ENCODE assay signal across 1 cellular context in the genomic region with DNA sequence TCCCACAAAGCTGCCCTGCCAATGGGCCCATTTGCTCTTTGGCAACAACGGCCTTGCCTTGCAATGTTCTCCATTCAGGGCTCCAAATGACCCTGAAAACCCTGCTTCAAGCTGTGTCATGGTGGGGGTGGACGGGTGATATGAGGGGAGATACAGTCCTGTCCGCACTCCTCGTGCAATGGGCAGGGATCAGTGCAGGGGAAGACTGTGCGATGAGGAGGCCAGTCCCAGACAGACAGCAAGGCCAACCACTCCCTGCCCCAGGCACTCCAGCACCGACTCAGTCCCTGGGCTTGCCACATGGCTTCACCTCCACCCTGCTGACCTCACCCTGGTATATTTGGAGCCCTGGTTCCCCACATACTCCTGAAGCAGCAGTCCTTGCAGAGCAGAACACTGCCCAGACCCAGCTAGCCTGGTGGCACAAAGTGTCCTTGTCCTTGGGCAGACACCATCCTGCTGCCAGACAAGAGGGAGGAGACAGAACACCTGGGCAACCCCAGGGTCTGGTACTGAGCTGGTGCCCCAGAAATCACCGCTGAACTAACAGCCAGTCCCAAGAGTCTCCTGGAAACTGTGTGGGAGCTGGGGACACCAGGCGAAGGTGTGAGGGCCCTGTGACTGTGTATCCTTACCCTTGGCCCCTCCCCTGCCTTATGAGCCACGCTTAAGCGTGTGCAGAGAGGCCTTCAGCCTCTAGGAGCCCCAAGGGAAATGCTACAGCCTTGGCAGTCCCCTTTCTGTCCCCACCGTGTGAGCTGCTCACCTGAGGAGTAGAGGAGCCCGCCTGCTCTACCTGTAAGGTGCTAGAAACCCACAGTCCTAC.
A peak's percentile ranks its signal among the peaks of the same experiment; 100 is the strongest.
TF ChIP-seq lines count a peak whose summit lies in the region.

No MANE protein-coding gene starts in this region.

TF ChIP-seq in K562, 482 proteins besides CTCF, POLR2A, EP300 and RAD21 (continues in another document):
- TF ChIP-seq PML (IDR thresholded peaks at IDR 0.05; ENCODE audit: low read length) (no peak), TBP (optimal IDR thresholded peaks at IDR 0.05; ENCODE audit: low read depth, low read length) (peak; percentile 38), MTA3 (IDR thresholded peaks at IDR 0.05; ENCODE audit: borderline replicate concordance) (peak; percentile 46; the same call in 1 of the 2 replicates), CHD2 (IDR thresholded peaks at IDR 0.05; ENCODE audit: low read depth, low read length) (no peak), KLF10 (CRISPR knock-in tag; IDR thresholded peaks at IDR 0.05) (no peak), NCOA2 (IDR thresholded peaks at IDR 0.05; ENCODE audit: partially characterized antibody in 2 of 2) (no peak), ZNF75A (CRISPR knock-in tag; IDR thresholded peaks at IDR 0.05) (no peak), L3MBTL2 (IDR thresholded peaks at IDR 0.05) (peak; percentile 76; the same call in 1 of the 2 replicates), BHLHE40 (IDR thresholded peaks at IDR 0.05; ENCODE audit: low read length) (peak; percentile 76), POLR2B (IDR thresholded peaks at IDR 0.05; ENCODE audit: low read depth, partially characterized antibody) (no peak), MED1 (CRISPR knock-in tag; IDR thresholded peaks at IDR 0.05; ENCODE audit: borderline replicate concordance) (no peak), MAZ (CRISPR knock-in tag; conservative IDR thresholded peaks at IDR 0.05 in 1 of 2, IDR thresholded peaks at IDR 0.05 in 1 of 2) (no peak), GATA2 (CRISPR knock-in tag; IDR thresholded peaks at IDR 0.05) (peak; percentile 65; the same call in 1 of the 2 replicates), ZNF445 (CRISPR knock-in tag; IDR thresholded peaks at IDR 0.05; ENCODE audit: low read depth) (no peak), ZNF24 (IDR thresholded peaks at IDR 0.05) (no peak), CCNT2 (IDR thresholded peaks at IDR 0.05; ENCODE audit: borderline replicate concordance, extremely low read depth, insufficient read length, low read depth, low read length) (no peak), RFX1 (IDR thresholded peaks at IDR 0.05) (no peak), ZEB2 (IDR thresholded peaks at IDR 0.05) (no peak), FOXA1 (IDR thresholded peaks at IDR 0.05; ENCODE audit: borderline replicate concordance) (no peak), NR4A1 (CRISPR knock-in tag; IDR thresholded peaks at IDR 0.05) (no peak), NR4A1 (tag; IDR thresholded peaks at IDR 0.05) (no peak), ZNF232 (CRISPR knock-in tag; IDR thresholded peaks at IDR 0.05) (no peak), ZNF12 (CRISPR knock-in tag; IDR thresholded peaks at IDR 0.05) (peak; percentile 73; the same call in 1 of the 2 replicates), NFYB (IDR thresholded peaks at IDR 0.05; ENCODE audit: extremely low read depth, insufficient read length) (peak; percentile 32), CREM (IDR thresholded peaks at IDR 0.05; ENCODE audit: low read depth) (peak; percentile 44), ZKSCAN3 (CRISPR knock-in tag; IDR thresholded peaks at IDR 0.05) (no peak), ZNF583 (CRISPR knock-in tag; IDR thresholded peaks at IDR 0.05) (no peak), ESRRA (IDR thresholded peaks at IDR 0.05; ENCODE audit: borderline replicate concordance, low read depth) (peak; percentile 42; the same call in 1 of the 2 replicates), RNF2 (IDR thresholded peaks at IDR 0.05) (peak; percentile 72), MAFG (tag; conservative IDR thresholded peaks at IDR 0.05) (peak; percentile 76), RCOR1 (IDR thresholded peaks at IDR 0.05; ENCODE audit: borderline replicate concordance in 1 of 2, low read depth in 2 of 2, low read length in 2 of 2) (0 out of 4 replicates have a peak, but pooled peaks of 1 of the 2 experiments have one; percentile 3), ARID1B (IDR thresholded peaks at IDR 0.05) (peak; percentile 59), SLC30A9 (CRISPR knock-in tag; IDR thresholded peaks at IDR 0.05) (no peak), YY1 (IDR thresholded peaks at IDR 0.05; ENCODE audit: borderline replicate concordance in 1 of 3, control insufficient read depth in 1 of 3, extremely low read depth in 1 of 3, insufficient read depth in 3 of 3, insufficient read length in 1 of 3, insufficient replicate concordance in 2 of 3, low read depth in 1 of 3, low read length in 2 of 3) (no peak), FOSL1 (tag; conservative IDR thresholded peaks at IDR 0.05) (no peak), ZNF408 (CRISPR knock-in tag; IDR thresholded peaks at IDR 0.05; ENCODE audit: low read depth) (no peak), KAT7 (CRISPR knock-in tag; IDR thresholded peaks at IDR 0.05; ENCODE audit: borderline replicate concordance) (no peak), CTBP1 (IDR thresholded peaks at IDR 0.05; ENCODE audit: borderline replicate concordance) (no peak), NCOR1 (IDR thresholded peaks at IDR 0.05) (0 out of 2 replicates have a peak, but pooled peaks have one; percentile 37), NFE2 (IDR thresholded peaks at IDR 0.05; ENCODE audit: low read depth) (peak; percentile 92), EWSR1 (IDR thresholded peaks at IDR 0.05; ENCODE audit: borderline replicate concordance, low read depth, partially characterized antibody) (no peak), BACH1 (tag; IDR thresholded peaks at IDR 0.05) (peak; percentile 26; the same call in 1 of the 2 replicates), MYC (IDR thresholded peaks at IDR 0.05; ENCODE audit: low read depth, low read length) (peak; percentile 65; the same call in 1 of the 2 replicates), MYC (CRISPR knock-in tag; IDR thresholded peaks at IDR 0.05; ENCODE audit: borderline replicate concordance, low read depth) (no peak)
- TF ChIP-seq, protein P1, sequence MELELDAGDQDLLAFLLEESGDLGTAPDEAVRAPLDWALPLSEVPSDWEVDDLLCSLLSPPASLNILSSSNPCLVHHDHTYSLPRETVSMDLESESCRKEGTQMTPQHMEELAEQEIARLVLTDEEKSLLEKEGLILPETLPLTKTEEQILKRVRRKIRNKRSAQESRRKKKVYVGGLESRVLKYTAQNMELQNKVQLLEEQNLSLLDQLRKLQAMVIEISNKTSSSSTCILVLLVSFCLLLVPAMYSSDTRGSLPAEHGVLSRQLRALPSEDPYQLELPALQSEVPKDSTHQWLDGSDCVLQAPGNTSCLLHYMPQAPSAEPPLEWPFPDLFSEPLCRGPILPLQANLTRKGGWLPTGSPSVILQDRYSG (tag; conservative IDR thresholded peaks at IDR 0.05; ENCODE audit: low read depth) = 0 out of 2 replicates have a peak, but pooled peaks have one; percentile 14
- TF ChIP-seq, protein P2, sequence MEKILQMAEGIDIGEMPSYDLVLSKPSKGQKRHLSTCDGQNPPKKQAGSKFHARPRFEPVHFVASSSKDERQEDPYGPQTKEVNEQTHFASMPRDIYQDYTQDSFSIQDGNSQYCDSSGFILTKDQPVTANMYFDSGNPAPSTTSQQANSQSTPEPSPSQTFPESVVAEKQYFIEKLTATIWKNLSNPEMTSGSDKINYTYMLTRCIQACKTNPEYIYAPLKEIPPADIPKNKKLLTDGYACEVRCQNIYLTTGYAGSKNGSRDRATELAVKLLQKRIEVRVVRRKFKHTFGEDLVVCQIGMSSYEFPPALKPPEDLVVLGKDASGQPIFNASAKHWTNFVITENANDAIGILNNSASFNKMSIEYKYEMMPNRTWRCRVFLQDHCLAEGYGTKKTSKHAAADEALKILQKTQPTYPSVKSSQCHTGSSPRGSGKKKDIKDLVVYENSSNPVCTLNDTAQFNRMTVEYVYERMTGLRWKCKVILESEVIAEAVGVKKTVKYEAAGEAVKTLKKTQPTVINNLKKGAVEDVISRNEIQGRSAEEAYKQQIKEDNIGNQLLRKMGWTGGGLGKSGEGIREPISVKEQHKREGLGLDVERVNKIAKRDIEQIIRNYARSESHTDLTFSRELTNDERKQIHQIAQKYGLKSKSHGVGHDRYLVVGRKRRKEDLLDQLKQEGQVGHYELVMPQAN (IDR thresholded peaks at IDR 0.05; ENCODE audit: borderline replicate concordance) = no peak
- TF ChIP-seq, protein P3, sequence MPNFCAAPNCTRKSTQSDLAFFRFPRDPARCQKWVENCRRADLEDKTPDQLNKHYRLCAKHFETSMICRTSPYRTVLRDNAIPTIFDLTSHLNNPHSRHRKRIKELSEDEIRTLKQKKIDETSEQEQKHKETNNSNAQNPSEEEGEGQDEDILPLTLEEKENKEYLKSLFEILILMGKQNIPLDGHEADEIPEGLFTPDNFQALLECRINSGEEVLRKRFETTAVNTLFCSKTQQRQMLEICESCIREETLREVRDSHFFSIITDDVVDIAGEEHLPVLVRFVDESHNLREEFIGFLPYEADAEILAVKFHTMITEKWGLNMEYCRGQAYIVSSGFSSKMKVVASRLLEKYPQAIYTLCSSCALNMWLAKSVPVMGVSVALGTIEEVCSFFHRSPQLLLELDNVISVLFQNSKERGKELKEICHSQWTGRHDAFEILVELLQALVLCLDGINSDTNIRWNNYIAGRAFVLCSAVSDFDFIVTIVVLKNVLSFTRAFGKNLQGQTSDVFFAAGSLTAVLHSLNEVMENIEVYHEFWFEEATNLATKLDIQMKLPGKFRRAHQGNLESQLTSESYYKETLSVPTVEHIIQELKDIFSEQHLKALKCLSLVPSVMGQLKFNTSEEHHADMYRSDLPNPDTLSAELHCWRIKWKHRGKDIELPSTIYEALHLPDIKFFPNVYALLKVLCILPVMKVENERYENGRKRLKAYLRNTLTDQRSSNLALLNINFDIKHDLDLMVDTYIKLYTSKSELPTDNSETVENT (CRISPR knock-in tag; IDR thresholded peaks at IDR 0.05) = no peak
- TF ChIP-seq, protein P4, sequence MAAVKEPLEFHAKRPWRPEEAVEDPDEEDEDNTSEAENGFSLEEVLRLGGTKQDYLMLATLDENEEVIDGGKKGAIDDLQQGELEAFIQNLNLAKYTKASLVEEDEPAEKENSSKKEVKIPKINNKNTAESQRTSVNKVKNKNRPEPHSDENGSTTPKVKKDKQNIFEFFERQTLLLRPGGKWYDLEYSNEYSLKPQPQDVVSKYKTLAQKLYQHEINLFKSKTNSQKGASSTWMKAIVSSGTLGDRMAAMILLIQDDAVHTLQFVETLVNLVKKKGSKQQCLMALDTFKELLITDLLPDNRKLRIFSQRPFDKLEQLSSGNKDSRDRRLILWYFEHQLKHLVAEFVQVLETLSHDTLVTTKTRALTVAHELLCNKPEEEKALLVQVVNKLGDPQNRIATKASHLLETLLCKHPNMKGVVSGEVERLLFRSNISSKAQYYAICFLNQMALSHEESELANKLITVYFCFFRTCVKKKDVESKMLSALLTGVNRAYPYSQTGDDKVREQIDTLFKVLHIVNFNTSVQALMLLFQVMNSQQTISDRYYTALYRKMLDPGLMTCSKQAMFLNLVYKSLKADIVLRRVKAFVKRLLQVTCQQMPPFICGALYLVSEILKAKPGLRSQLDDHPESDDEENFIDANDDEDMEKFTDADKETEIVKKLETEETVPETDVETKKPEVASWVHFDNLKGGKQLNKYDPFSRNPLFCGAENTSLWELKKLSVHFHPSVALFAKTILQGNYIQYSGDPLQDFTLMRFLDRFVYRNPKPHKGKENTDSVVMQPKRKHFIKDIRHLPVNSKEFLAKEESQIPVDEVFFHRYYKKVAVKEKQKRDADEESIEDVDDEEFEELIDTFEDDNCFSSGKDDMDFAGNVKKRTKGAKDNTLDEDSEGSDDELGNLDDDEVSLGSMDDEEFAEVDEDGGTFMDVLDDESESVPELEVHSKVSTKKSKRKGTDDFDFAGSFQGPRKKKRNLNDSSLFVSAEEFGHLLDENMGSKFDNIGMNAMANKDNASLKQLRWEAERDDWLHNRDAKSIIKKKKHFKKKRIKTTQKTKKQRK (IDR thresholded peaks at IDR 0.05; ENCODE audit: borderline replicate concordance, low read depth, low read length) = no peak
- TF ChIP-seq, protein P5, sequence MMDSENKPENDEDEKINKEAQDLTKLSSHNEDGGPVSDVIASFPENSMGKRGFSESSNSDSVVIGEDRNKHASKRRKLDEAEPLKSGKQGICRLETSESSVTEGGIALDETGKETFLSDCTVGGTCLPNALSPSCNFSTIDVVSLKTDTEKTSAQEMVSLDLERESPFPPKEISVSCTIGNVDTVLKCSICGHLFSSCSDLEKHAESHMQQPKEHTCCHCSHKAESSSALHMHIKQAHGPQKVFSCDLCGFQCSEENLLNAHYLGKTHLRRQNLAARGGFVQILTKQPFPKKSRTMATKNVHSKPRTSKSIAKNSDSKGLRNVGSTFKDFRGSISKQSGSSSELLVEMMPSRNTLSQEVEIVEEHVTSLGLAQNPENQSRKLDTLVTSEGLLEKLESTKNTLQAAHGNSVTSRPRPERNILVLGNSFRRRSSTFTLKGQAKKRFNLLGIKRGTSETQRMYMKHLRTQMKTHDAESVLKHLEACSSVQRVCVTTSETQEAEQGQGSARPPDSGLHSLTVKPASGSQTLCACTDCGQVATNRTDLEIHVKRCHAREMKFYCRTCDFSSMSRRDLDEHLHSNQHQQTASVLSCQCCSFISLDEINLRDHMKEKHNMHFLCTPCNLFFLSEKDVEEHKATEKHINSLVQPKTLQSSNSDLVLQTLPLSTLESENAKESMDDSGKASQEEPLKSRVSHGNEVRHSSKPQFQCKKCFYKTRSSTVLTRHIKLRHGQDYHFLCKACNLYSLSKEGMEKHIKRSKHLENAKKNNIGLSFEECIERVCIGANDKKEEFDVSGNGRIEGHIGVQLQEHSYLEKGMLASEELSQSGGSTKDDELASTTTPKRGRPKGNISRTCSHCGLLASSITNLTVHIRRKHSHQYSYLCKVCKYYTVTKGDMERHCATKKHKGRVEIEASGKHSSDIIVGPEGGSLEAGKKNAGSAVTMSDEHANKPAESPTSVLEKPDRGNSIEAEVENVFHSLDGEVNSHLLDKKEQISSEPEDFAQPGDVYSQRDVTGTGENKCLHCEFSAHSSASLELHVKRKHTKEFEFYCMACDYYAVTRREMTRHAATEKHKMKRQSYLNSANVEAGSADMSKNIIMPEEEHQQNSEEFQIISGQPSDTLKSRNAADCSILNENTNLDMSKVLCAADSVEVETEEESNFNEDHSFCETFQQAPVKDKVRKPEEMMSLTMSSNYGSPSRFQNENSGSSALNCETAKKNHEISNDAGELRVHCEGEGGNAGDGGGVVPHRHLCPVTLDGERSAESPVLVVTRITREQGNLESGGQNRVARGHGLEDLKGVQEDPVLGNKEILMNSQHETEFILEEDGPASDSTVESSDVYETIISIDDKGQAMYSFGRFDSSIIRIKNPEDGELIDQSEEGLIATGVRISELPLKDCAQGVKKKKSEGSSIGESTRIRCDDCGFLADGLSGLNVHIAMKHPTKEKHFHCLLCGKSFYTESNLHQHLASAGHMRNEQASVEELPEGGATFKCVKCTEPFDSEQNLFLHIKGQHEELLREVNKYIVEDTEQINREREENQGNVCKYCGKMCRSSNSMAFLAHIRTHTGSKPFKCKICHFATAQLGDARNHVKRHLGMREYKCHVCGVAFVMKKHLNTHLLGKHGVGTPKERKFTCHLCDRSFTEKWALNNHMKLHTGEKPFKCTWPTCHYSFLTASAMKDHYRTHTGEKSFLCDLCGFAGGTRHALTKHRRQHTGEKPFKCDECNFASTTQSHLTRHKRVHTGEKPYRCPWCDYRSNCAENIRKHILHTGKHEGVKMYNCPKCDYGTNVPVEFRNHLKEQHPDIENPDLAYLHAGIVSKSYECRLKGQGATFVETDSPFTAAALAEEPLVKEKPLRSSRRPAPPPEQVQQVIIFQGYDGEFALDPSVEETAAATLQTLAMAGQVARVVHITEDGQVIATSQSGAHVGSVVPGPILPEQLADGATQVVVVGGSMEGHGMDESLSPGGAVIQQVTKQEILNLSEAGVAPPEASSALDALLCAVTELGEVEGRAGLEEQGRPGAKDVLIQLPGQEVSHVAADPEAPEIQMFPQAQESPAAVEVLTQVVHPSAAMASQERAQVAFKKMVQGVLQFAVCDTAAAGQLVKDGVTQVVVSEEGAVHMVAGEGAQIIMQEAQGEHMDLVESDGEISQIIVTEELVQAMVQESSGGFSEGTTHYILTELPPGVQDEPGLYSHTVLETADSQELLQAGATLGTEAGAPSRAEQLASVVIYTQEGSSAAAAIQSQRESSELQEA (IDR thresholded peaks at IDR 0.05; ENCODE audit: low read depth) = no peak
